ENCODE assay signal across 8 cellular contexts in genomic region chr5:36150676-36151433, GRCh38. TPM values are rescaled to one million over a fixed set of nuclear protein-coding genes. Genes with fewer than 3 reads are reported as not detected.
DNase-seq lines count a peak whose midpoint lies in the region; ATAC-seq and TF ChIP-seq lines count a peak whose summit lies in the region.

No MANE protein-coding gene starts in this region.

- H3K9me2 ChIP-seq in Karpas-422 (replicated peaks; ENCODE audit: insufficient read depth, low read length), result no peaks in the 10 kb centered on the region

- H2AFZ ChIP-seq in Karpas-422 (ENCODE audit: low read length), result peak overlapping the region; percentile 67

- TF ChIP-seq CTCF in adrenal gland (IDR thresholded peaks at IDR 0.05) (no peak), left ventricle myocardium inferior (IDR thresholded peaks at IDR 0.05; ENCODE audit: borderline replicate concordance) (no peak)

- 1 to 4% (median 2%) methylated on average over 20 to 23 of the region's 23 CpGs for WGBS in adrenal gland, 4 donors

- ATAC-seq in GM21576 (IDR thresholded peaks at IDR 0.05; ENCODE audit: unreplicated experiment) (peak; percentile 23), HG02610 (IDR thresholded peaks at IDR 0.05; ENCODE audit: unreplicated experiment) (no peak)

- intact Hi-C loops in adrenal gland (cut with DNase I), result no loop called here
- intact Hi-C loops in left ventricle myocardium inferior (cut with micrococcal nuclease), result no loop called here

- DNase-seq in COLO668 (lab: John Stamatoyannopoulos, UW; ENCODE audit: unreplicated experiment) (peak; percentile 57), Karpas-422 (peak; percentile 88), SIG-M5 treated with dmso at 0.1 percent for 504 hours (lab: John Stamatoyannopoulos, UW; ENCODE audit: unreplicated experiment) (peak; percentile 89), adrenal gland (peak; percentile 41 to 78 (median 56)), left ventricle myocardium inferior (no peak), putamen (ENCODE audit: low spot score) (peak; percentile 49)

- no peaks in the 10 kb centered on the region for H4K20me1 ChIP-seq in Karpas-422 (ENCODE audit: insufficient read depth, low read depth, low read length)

- TF ChIP-seq POLR2A in adrenal gland (IDR thresholded peaks at IDR 0.05), result peak in 1 of 2 donors; percentile 36

- peak overlapping the region; percentile 55; the same call in 1 of the 2 replicates for H3K27ac ChIP-seq in Karpas-422 (ENCODE audit: low read length)
- H3K27ac ChIP-seq in adrenal gland, result peak overlapping the region in 4 of 5 donors; percentile 56 to 84 (median 80)
- H3K27ac ChIP-seq in left ventricle myocardium inferior (replicated peaks), result peak overlapping the region; percentile 90

- H3K9me3 ChIP-seq in Karpas-422 (ENCODE audit: low read length) (no peaks in the 10 kb centered on the region), adrenal gland (replicated peaks in 1 of 3) (no peaks in the 10 kb centered on the region), left ventricle myocardium inferior (replicated peaks) (no peaks in the 10 kb centered on the region)

- H3K36me3 ChIP-seq in Karpas-422 (ENCODE audit: insufficient read depth, low read length) (peaks cover 25% of the 10 kb centered on the region; the same call in 1 of the 2 replicates), adrenal gland (replicated peaks in 1 of 2) (no peaks in the 10 kb centered on the region), left ventricle myocardium inferior (peaks cover 15% of the 10 kb centered on the region)

- peak overlapping the region; percentile 79 for H3K4me3 ChIP-seq in Karpas-422 (ENCODE audit: low read length)
- peak overlapping the region; percentile 57 to 92 (median 74) for H3K4me3 ChIP-seq in adrenal gland
- peak overlapping the region; percentile 97 for H3K4me3 ChIP-seq in left ventricle myocardium inferior

- peak overlapping the region; percentile 93 for H3K4me2 ChIP-seq in Karpas-422 (ENCODE audit: low read depth, low read length, poor library complexity, severe bottlenecking)

- peaks cover 36% of the 10 kb centered on the region for H3K4me1 ChIP-seq in Karpas-422 (ENCODE audit: low read length)
- peaks cover 13 to 33% of the 10 kb centered on the region in 2 donors for H3K4me1 ChIP-seq in adrenal gland (replicated peaks in 1 of 2)
- H3K4me1 ChIP-seq in left ventricle myocardium inferior, result peaks cover 59% of the 10 kb centered on the region

- H3K9ac ChIP-seq in Karpas-422 (ENCODE audit: low read length), result peak overlapping the region; percentile 89

- peaks cover 95% of the 10 kb centered on the region for H3K79me2 ChIP-seq in Karpas-422 (ENCODE audit: low read length)

- H3K27me3 ChIP-seq in Karpas-422 (ENCODE audit: low read length) (no peaks in the 10 kb centered on the region), adrenal gland (no peaks in the 10 kb centered on the region), left ventricle myocardium inferior (ENCODE audit: low read depth) (no peaks in the 10 kb centered on the region)

RNA-seq across cellular contexts. Expression of gene LMBRD2, which starts 0.8 kb away (rescaled TPM):
- 27.8 and 41.2 TPM in 2 replicates for total RNA-seq in Karpas-422 (2014; rRNA removed; shearing (Covaris generic); ENCODE audit: low replicate concordance)
- total RNA-seq in adrenal gland (10 to 100 TPM in 7 of 8 donors, 1 to 10 TPM in 1; 9.6 to 18.4 (median 15.1) TPM), left ventricle myocardium inferior (12.1 TPM)
- polyA plus RNA-seq in adrenal gland, result 10 to 100 TPM in 1 of 3 donors, 1 to 10 TPM in 2; 2.3 to 24.8 (median 3.7) TPM

RNA-seq across cellular contexts. Expression of gene SKP2, which starts 1.1 kb away (rescaled TPM):
- 32.9 and 36.0 TPM in 2 replicates for total RNA-seq in Karpas-422 (2014; rRNA removed; shearing (Covaris generic); ENCODE audit: low replicate concordance)
- total RNA-seq in adrenal gland (10 to 100 TPM in 6 of 8 donors, 1 to 10 TPM in 2; 8.7 to 28.3 (median 14.4) TPM), left ventricle myocardium inferior (4.6 TPM)
- 10 to 100 TPM in 1 of 3 donors, 1 to 10 TPM in 2; 2.9 to 11.3 (median 3.9) TPM for polyA plus RNA-seq in adrenal gland
